Comparison of ENCODE assay signal across 10 cellular contexts in genomic region chr3:8482960-8483665, GRCh38. TPM values are rescaled to one million over a fixed set of nuclear protein-coding genes. Genes with fewer than 3 reads are reported as not detected.
A peak's percentile ranks its signal among the peaks of the same experiment; 100 is the strongest.
DNase-seq lines count a peak whose midpoint lies in the region; ATAC-seq lines count a peak whose summit lies in the region.
"Had no signal": no experiment of that assay in that cellular context is flagged by ENCODE, and none has a peak within 500 bp of the region (broad histone marks: within the 10 kb centered on the region; RNA-seq: fewer than 3 reads in every experiment).

No MANE protein-coding gene starts in this region.

- H3K9ac ChIP-seq in rectal smooth muscle tissue (ENCODE audit: low read length), result no peak overlapping the region

- H3K36me3 ChIP-seq in rectal smooth muscle tissue (ENCODE audit: control insufficient read depth, insufficient read depth, low read length), result no peaks in the 10 kb centered on the region
- H3K36me3 ChIP-seq: neutrophil had no signal

- no peaks in the 10 kb centered on the region for H3K27me3 ChIP-seq in rectal smooth muscle tissue (ENCODE audit: control insufficient read depth, insufficient read depth, low read length)
- H3K27me3 ChIP-seq: neutrophil had no signal

- H3K27me3 Mint-ChIP-seq in stimulated activated naive B cell treated with anti-CD40 and anti-IgM and Interleukin-4, amounts not matched to agents 10 μg/mL and 1 μg/mL and 100 μg/mL, for 72 hours, result no peaks in the 10 kb centered on the region
- H3K27me3 Mint-ChIP-seq: IgD-negative memory B cell had no signal

- no peaks in the 10 kb centered on the region for H3K36me3 Mint-ChIP-seq in stimulated activated naive B cell treated with anti-CD40 and anti-IgM and Interleukin-4, amounts not matched to agents 10 μg/mL and 1 μg/mL and 100 μg/mL, for 72 hours
- H3K36me3 Mint-ChIP-seq: IgD-negative memory B cell had no signal

- no peak overlapping the region for H3K4me3 Mint-ChIP-seq in stimulated activated naive B cell treated with anti-CD40 and anti-IgM and Interleukin-4, amounts not matched to agents 10 μg/mL and 1 μg/mL and 100 μg/mL, for 72 hours
- H3K4me3 Mint-ChIP-seq: IgD-negative memory B cell had no signal

- H3K4me1 ChIP-seq in rectal smooth muscle tissue (ENCODE audit: control insufficient read depth, insufficient read depth, low read length), result peaks cover 5% of the 10 kb centered on the region

- peaks cover 2 to 3% of the 10 kb centered on the region in 2 donors for H3K9me3 Mint-ChIP-seq in stimulated activated naive B cell treated with anti-CD40 and anti-IgM and Interleukin-4, amounts not matched to agents 10 μg/mL and 1 μg/mL and 100 μg/mL, for 72 hours

- ATAC-seq in left ventricle myocardium superior (peak; percentile 94), HG02938 (IDR thresholded peaks at IDR 0.05; ENCODE audit: unreplicated experiment) (no peak), GM18858 (IDR thresholded peaks at IDR 0.05; ENCODE audit: unreplicated experiment) (no peak)
- no peak for ATAC-seq in stimulated activated naive B cell treated with anti-CD40 and anti-IgM and Interleukin-4, amounts not matched to agents 10 μg/mL and 1 μg/mL and 100 μg/mL, for 72 hours (replicated peaks)

- DNase-seq in GM04503 (ENCODE audit: low read depth), result peak; percentile 97
- peak in 43 of 58 donors; percentile 5 to 75 (median 35) for DNase-seq in anterior cingulate cortex (lab: John Stamatoyannopoulos, UW)
- peak; percentile 53 for DNase-seq in left ventricle myocardium superior
- no peak for DNase-seq in iPS-NIHi7 (ENCODE audit: extremely low spot score)
- no peak for DNase-seq in stimulated activated naive B cell treated with anti-CD40 and anti-IgM and Interleukin-4, amounts not matched to agents 10 μg/mL and 1 μg/mL and 100 μg/mL, for 72 hours

- H3K4me3 ChIP-seq in rectal smooth muscle tissue (ENCODE audit: low read length), result no peak overlapping the region

- peak overlapping the region; percentile 7 for H3K27ac ChIP-seq in rectal smooth muscle tissue (ENCODE audit: low read depth, low read length)
- H3K27ac ChIP-seq: neutrophil had no signal

- H3K27ac Mint-ChIP-seq in stimulated activated naive B cell treated with anti-CD40 and anti-IgM and Interleukin-4, amounts not matched to agents 10 μg/mL and 1 μg/mL and 100 μg/mL, for 72 hours, result no peak overlapping the region
- H3K27ac Mint-ChIP-seq: IgD-negative memory B cell had no signal

- intact Hi-C loops in left ventricle myocardium superior (cut with micrococcal nuclease), result loop anchor here (5.0 kb wide), 1 partner anchor 41 kb away; no protein-coding TSS in a partner anchor

- H3K4me1 Mint-ChIP-seq in stimulated activated naive B cell treated with anti-CD40 and anti-IgM and Interleukin-4, amounts not matched to agents 10 μg/mL and 1 μg/mL and 100 μg/mL, for 72 hours, result no peaks in the 10 kb centered on the region
- H3K4me1 Mint-ChIP-seq: IgD-negative memory B cell had no signal

RNA-seq across cellular contexts. Expression of gene LMCD1, which starts 18.5 kb away (rescaled TPM):
- 37.9 TPM for total RNA-seq in left ventricle myocardium superior

Comparison
In these comparisons a context has a peak if more than half of its experiments do, and no peak if none do; other contexts are left out.
1. DNase-seq: peak in GM04503 (single experiment), anterior cingulate cortex (43 of 58) and left ventricle myocardium superior (single experiment); none in iPS-NIHi7 (single experiment) and stimulated activated naive B cell treated with anti-CD40 and anti-IgM and Interleukin-4, amounts not matched to agents 10 μg/mL and 1 μg/mL and 100 μg/mL, for 72 hours (single experiment).